ENCODE assay signal across 26 cellular contexts in the genomic region with DNA sequence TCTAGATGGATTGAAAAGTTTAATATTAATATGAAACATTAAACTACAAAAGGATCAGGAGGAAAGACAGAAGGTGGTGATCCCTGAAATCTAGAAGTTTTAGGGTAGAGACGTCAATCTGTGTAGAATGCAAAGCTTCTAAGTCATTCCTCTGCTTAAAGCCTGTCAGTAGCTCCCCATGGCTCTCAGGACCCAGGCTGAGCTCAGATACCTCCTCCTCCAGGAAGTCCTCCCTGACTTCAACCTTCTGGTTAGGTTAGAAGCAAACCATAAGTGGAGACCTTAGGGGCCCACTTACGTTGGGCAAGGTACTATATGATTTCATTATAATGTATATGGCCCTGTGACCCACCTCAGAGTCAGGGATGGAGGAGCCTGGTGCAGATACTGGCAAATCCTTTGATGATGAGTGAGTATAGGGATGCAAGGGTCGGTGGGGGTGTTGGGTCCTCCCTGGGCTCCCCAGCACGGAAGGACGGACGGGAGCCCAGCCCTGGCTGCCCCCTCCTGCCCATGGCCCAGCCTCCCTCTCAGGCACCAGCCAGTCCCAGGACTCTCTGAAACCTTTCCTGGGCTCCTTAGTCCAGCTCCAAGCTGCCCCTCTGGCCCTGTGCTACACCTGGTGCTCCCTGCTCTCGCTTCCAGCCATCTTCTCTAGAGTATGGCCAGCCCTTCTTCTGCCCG.
"Had no signal": no experiment of that assay in that cellular context is flagged by ENCODE, and none has a peak within 500 bp of the region (broad histone marks: within the 10 kb centered on the region; RNA-seq: fewer than 3 reads in every experiment).

No MANE protein-coding gene starts in this region.

- ATAC-seq: activated CD8-positive, alpha-beta T cell treated with anti-CD3 and anti-CD28 coated beads, Interleukin-2, amount 10 ng/mL, durations not matched to agents 7 days and 5 days; activated T-helper 17 cell treated with anti-CD3 and anti-CD28 coated beads, Interleukin-2, amount 50 U/mL, for 72 hours; left lobe of liver; natural killer cell; stimulated activated naive CD8-positive, alpha-beta T cell treated with anti-CD3 and anti-CD28 coated beads, Interleukin-15, amount 100 ng/mL, for 72 hours; T-cell had no signal

- H3K36me3 Mint-ChIP-seq: activated naive CD8-positive, alpha-beta T cell treated with anti-CD3 and anti-CD28 coated beads for 36 hours; natural killer cell; T-cell had no signal

- H3K9me3 Mint-ChIP-seq: activated CD4-positive, alpha-beta T cell treated with anti-CD3 and anti-CD28 coated beads, Interleukin-2, amount 10 ng/mL, durations not matched to agents 7 days and 5 days; activated naive CD8-positive, alpha-beta T cell treated with anti-CD3 and anti-CD28 coated beads for 36 hours; activated T-helper 17 cell treated with anti-CD3 and anti-CD28 coated beads, Interleukin-2, amount 50 U/mL, for 72 hours; natural killer cell; stimulated activated naive CD8-positive, alpha-beta T cell treated with anti-CD3 and anti-CD28 coated beads, Interleukin-15, amount 100 ng/mL, for 72 hours; T-cell; T-helper 2 cell treated with Interferon-gamma antibody and Interleukin-4, amounts not matched to agents 5 μg/mL and 100 μg/mL, for 36 hours had no signal

- H3K4me1 ChIP-seq: prostate gland had no signal

- FAIRE-seq: urothelium cell line had no signal

- H3K27ac Mint-ChIP-seq: activated CD4-positive, alpha-beta T cell treated with anti-CD3 and anti-CD28 coated beads, Interleukin-2, amount 10 ng/mL, durations not matched to agents 7 days and 5 days; activated CD8-positive, alpha-beta T cell treated with anti-CD3 and anti-CD28 coated beads, Interleukin-2, amount 10 ng/mL, durations not matched to agents 7 days and 5 days; activated naive CD8-positive, alpha-beta T cell treated with anti-CD3 and anti-CD28 coated beads for 36 hours; activated T-helper 17 cell treated with anti-CD3 and anti-CD28 coated beads, Interleukin-2, amount 50 U/mL, for 72 hours; T-helper 2 cell treated with Interferon-gamma antibody and Interleukin-4, amounts not matched to agents 5 μg/mL and 100 μg/mL, for 36 hours had no signal

- DNase-seq: activated CD4-positive, alpha-beta T cell treated with anti-CD3 and anti-CD28 coated beads, Interleukin-2, amount 10 ng/mL, durations not matched to agents 7 days and 5 days; activated CD4-positive, CD25-positive, alpha-beta regulatory T cell treated with anti-CD3 and anti-CD28 coated beads, Interleukin-2, amount 50 U/mL, for 72 hours; activated CD8-positive, alpha-beta T cell treated with anti-CD3 and anti-CD28 coated beads, Interleukin-2, amount 10 ng/mL, durations not matched to agents 7 days and 5 days; activated naive CD8-positive, alpha-beta T cell treated with anti-CD3 and anti-CD28 coated beads for 36 hours; amygdala; caudate nucleus; dermis blood vessel endothelial cell; effector CD8-positive, alpha-beta T cell; erythroblast; foreskin fibroblast; natural killer cell; stimulated activated CD4-positive, alpha-beta T cell treated with anti-CD3 and anti-CD28 coated beads, Interleukin-1b, Interleukin-23, amount 100 ng/mL, for 48 hours; stimulated activated naive CD8-positive, alpha-beta T cell treated with anti-CD3 and anti-CD28 coated beads, Interleukin-15, amount 100 ng/mL, for 72 hours; T-cell; tibial artery; WERI-Rb-1 had no signal

- H3K4me3 ChIP-seq: lung, ovary, prostate gland, right atrium auricular region, skin epidermis, tibial artery had no signal

- H3K9me3 ChIP-seq: neutrophil, ovary, prostate gland, right atrium auricular region, tibial artery had no signal

- H3K27ac ChIP-seq: neutrophil, ovary, prostate gland, right atrium auricular region, skin epidermis, tibial artery, WERI-Rb-1 had no signal

- H3K36me3 ChIP-seq: neutrophil, ovary, prostate gland, right atrium auricular region, tibial artery had no signal

- H3K4me1 Mint-ChIP-seq: activated T-helper 17 cell treated with anti-CD3 and anti-CD28 coated beads, Interleukin-2, amount 50 U/mL, for 72 hours had no signal

- H3K27me3 Mint-ChIP-seq: activated T-helper 17 cell treated with anti-CD3 and anti-CD28 coated beads, Interleukin-2, amount 50 U/mL, for 72 hours; stimulated activated naive CD8-positive, alpha-beta T cell treated with anti-CD3 and anti-CD28 coated beads, Interleukin-15, amount 100 ng/mL, for 72 hours; T-cell had no signal

- H3K4me3 Mint-ChIP-seq: activated CD4-positive, alpha-beta T cell treated with anti-CD3 and anti-CD28 coated beads, Interleukin-2, amount 10 ng/mL, durations not matched to agents 7 days and 5 days; activated CD8-positive, alpha-beta T cell treated with anti-CD3 and anti-CD28 coated beads, Interleukin-2, amount 10 ng/mL, durations not matched to agents 7 days and 5 days; activated naive CD8-positive, alpha-beta T cell treated with anti-CD3 and anti-CD28 coated beads for 36 hours; stimulated activated naive CD8-positive, alpha-beta T cell treated with anti-CD3 and anti-CD28 coated beads, Interleukin-15, amount 100 ng/mL, for 72 hours; T-helper 2 cell treated with Interferon-gamma antibody and Interleukin-4, amounts not matched to agents 5 μg/mL and 100 μg/mL, for 36 hours had no signal

- H3K27me3 ChIP-seq: ovary, right atrium auricular region, tibial artery had no signal
